ENCODE assay signal across 9 cellular contexts in the genomic region with DNA sequence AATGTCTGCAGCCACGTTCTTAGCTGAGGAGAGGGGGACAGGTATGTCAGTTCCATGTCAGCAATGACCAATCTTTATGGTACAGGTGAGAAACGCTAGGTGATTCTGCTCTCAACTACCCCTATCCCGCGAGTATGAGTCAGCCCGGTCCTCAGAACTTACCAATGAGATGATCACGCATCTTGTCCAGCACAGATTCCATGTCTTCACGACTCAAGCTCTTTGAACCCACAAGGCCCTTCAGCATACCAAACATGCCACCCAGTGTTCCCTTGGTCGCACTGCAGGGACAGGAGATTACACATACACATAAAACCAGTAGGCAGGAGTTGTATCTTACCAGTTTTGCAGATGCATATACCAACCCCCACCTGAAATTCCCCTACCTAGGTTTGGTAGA. TPM values are rescaled to one million over a fixed set of nuclear protein-coding genes. Genes with fewer than 3 reads are reported as not detected.
DNase-seq lines count a peak whose midpoint lies in the region; FAIRE-seq and TF ChIP-seq lines count a peak whose summit lies in the region.
"Had no signal": no experiment of that assay in that cellular context is flagged by ENCODE, and none has a peak within 500 bp of the region (broad histone marks: within the 10 kb centered on the region; RNA-seq: fewer than 3 reads in every experiment).

No MANE protein-coding gene starts in this region.

- CTCF ChIA-PET in RWPE1 (lab: Yijun Ruan, JAX): interaction anchor here (0.6 kb wide), 1 partner anchor 16 kb away, joined by 4 read pairs; no protein-coding TSS in a partner anchor

- POLR2A ChIA-PET in RWPE1 (lab: Yijun Ruan, JAX; ENCODE audit: low non-redundant PET): no interaction called here

- DNase-seq in AG08396 (ENCODE audit: low spot score) (peak; percentile 23), epithelial cell of proximal tubule (ENCODE audit: low read depth) (no peak), D721Med (ENCODE audit: insufficient read length, low spot score) (no peak), NCI-H748 (lab: John Stamatoyannopoulos, UW; ENCODE audit: unreplicated experiment) (no peak), RWPE1 (ENCODE audit: low spot score) (no peak)
- peak; percentile 32 for DNase-seq in Jurkat, Clone E6-1 (ENCODE audit: low read depth, low spot score)
- DNase-seq: activated effector memory CD4-positive, alpha-beta T cell treated with anti-CD3 and anti-CD28 coated beads, Interleukin-2, amount 50 U/mL, for 16 hours; islet precursor cell; NCI-H1105 had no signal

- H3K4me3 ChIP-seq in Jurkat, Clone E6-1 (ENCODE audit: low read length): no peak overlapping the region
- H3K4me3 ChIP-seq in epithelial cell of proximal tubule (ENCODE audit: low read depth, low read length): no peak overlapping the region

- FAIRE-seq in D721Med (lab: Jason Lieb, UNC): no peak

- TF ChIP-seq CTCF in epithelial cell of proximal tubule (conservative IDR thresholded peaks at IDR 0.05; ENCODE audit: low read depth, low read length) (peak; percentile 24), D721Med (IDR thresholded peaks at IDR 0.05; ENCODE audit: insufficient read depth, missing control alignments) (no peak), RWPE1 (conservative IDR thresholded peaks at IDR 0.05; ENCODE audit: low read depth) (no peak)

- H3K27ac ChIP-seq in RWPE1: no peak overlapping the region

RNA-seq across cellular contexts. Expression of a gene that starts 2.9 kb away (rescaled TPM):
- 71.6 TPM for polyA plus RNA-seq in Jurkat, Clone E6-1 (2012; ENCODE audit: insufficient read depth, insufficient read length)
- 54.8 and 76.3 TPM in 2 replicates for total RNA-seq in epithelial cell of proximal tubule

RNA-seq across cellular contexts. Expression of a gene that starts 3.2 kb away (rescaled TPM):
- 67.7 TPM for polyA plus RNA-seq in Jurkat, Clone E6-1 (2012; ENCODE audit: insufficient read depth, insufficient read length)
- 28.1 and 34.1 TPM in 2 replicates for total RNA-seq in epithelial cell of proximal tubule

RNA-seq across cellular contexts. Expression of a gene that starts 17.1 kb away (rescaled TPM):
- polyA plus RNA-seq in Jurkat, Clone E6-1 (2012; ENCODE audit: insufficient read depth, insufficient read length): 4.9 TPM
- total RNA-seq in epithelial cell of proximal tubule: 2.3 and 3.8 TPM in 2 replicates

RNA-seq across cellular contexts. Expression of a gene that starts 38.1 kb away (rescaled TPM):
- polyA plus RNA-seq in Jurkat, Clone E6-1 (2012; ENCODE audit: insufficient read depth, insufficient read length): 54.6 TPM
- 17.2 and 24.1 TPM in 2 replicates for total RNA-seq in epithelial cell of proximal tubule

RNA-seq across cellular contexts. Expression of a gene that starts 54.2 kb away (rescaled TPM):
- 26.5 TPM for polyA plus RNA-seq in Jurkat, Clone E6-1 (2012; ENCODE audit: insufficient read depth, insufficient read length)
- total RNA-seq in epithelial cell of proximal tubule: 26.0 and 28.1 TPM in 2 replicates

Comparison
In these comparisons a context has a peak if more than half of its experiments do, and no peak if none do; other contexts are left out.
1. DNase-seq: peak in AG08396 (single experiment) and Jurkat, Clone E6-1 (single experiment); none in epithelial cell of proximal tubule (single experiment), D721Med (single experiment), NCI-H748 (single experiment) and RWPE1 (single experiment).